ENCODE assay signal across 11 cellular contexts in genomic region chr18:76452357-76452756, GRCh38. TPM values are rescaled to one million over a fixed set of nuclear protein-coding genes. Genes with fewer than 3 reads are reported as not detected.
DNase-seq lines count a peak whose midpoint lies in the region; ATAC-seq and TF ChIP-seq lines count a peak whose summit lies in the region.
"Had no signal": no experiment of that assay in that cellular context is flagged by ENCODE, and none has a peak within 500 bp of the region (broad histone marks: within the 10 kb centered on the region; RNA-seq: fewer than 3 reads in every experiment).

No MANE protein-coding gene starts in this region.

- peaks cover 6% of the 10 kb centered on the region for H3K27me3 Mint-ChIP-seq in endodermal cell (ENCODE audit: insufficient read depth)
- H3K27me3 Mint-ChIP-seq in osteocyte (ENCODE audit: unreplicated experiment): no peaks in the 10 kb centered on the region

- H3K9me3 ChIP-seq in endodermal cell (ENCODE audit: control insufficient read depth, low read length): no peaks in the 10 kb centered on the region

- H3K9me3 Mint-ChIP-seq in endodermal cell (no peaks in the 10 kb centered on the region), osteocyte (ENCODE audit: unreplicated experiment) (no peaks in the 10 kb centered on the region)
- H3K9me3 Mint-ChIP-seq: IgD-negative memory B cell had no signal

- no peak overlapping the region for H3K27ac Mint-ChIP-seq in endodermal cell
- peak overlapping the region; percentile 97 for H3K27ac Mint-ChIP-seq in osteocyte (ENCODE audit: unreplicated experiment)
- H3K27ac Mint-ChIP-seq: IgD-negative memory B cell had no signal

- H3K4me1 ChIP-seq in endodermal cell (ENCODE audit: control insufficient read depth, insufficient read depth, low read length): peaks cover 35% of the 10 kb centered on the region

- H3K9ac ChIP-seq in endodermal cell (ENCODE audit: extremely low read depth, low read length, poor library complexity, severe bottlenecking): no peak overlapping the region

- intact Hi-C loops in posterior cingulate gyrus (cut with DNase I): no loop called here

- DNase-seq in H4 (ENCODE audit: low spot score): peak; percentile 43
- DNase-seq in NCI-H526 treated with DMSO at 0.1 percent for 48 hours (lab: John Stamatoyannopoulos, UW): peak; percentile 68
- DNase-seq in endodermal cell: peak; percentile 40
- DNase-seq in osteocyte (ENCODE audit: extremely low spot score, unreplicated experiment): no peak
- no peak for DNase-seq in posterior cingulate gyrus
- no peak for DNase-seq in nucleus accumbens (lab: John Stamatoyannopoulos, UW)
- DNase-seq: stimulated activated naive CD8-positive, alpha-beta T cell treated with anti-CD3 and anti-CD28 coated beads, Interleukin-15, Interleukin-2, amounts not matched to agents 100 U/mL and 50 U/mL, for 24 hours had no signal

- H3K36me3 Mint-ChIP-seq in endodermal cell (ENCODE audit: low read depth) (peaks cover 4% of the 10 kb centered on the region), osteocyte (ENCODE audit: unreplicated experiment) (no peaks in the 10 kb centered on the region)
- H3K36me3 Mint-ChIP-seq: IgD-negative memory B cell had no signal

- H3K4me3 Mint-ChIP-seq in endodermal cell (peak overlapping the region; percentile 44), osteocyte (ENCODE audit: unreplicated experiment) (peak overlapping the region; percentile 81)

- peak overlapping the region; percentile 82 for H3K27ac ChIP-seq in endodermal cell (ENCODE audit: low read depth, low read length)
- H3K27ac ChIP-seq: RWPE1 had no signal

- H3K4me1 Mint-ChIP-seq in endodermal cell (peaks cover 86% of the 10 kb centered on the region), osteocyte (ENCODE audit: unreplicated experiment) (peaks cover 54% of the 10 kb centered on the region)

- 34 to 57% methylated on average over 4 to 8 of the region's 8 CpGs for WGBS in endodermal cell (ENCODE audit: insufficient coverage in 1 of 2, insufficient read length in 1 of 2), 2 experiments

- H3K4me3 ChIP-seq in endodermal cell (ENCODE audit: low read length): peak overlapping the region; percentile 76

- no peak for ATAC-seq in HG02885 (IDR thresholded peaks at IDR 0.05; ENCODE audit: poor library complexity, unreplicated experiment)
- ATAC-seq in GM18858 (IDR thresholded peaks at IDR 0.05; ENCODE audit: unreplicated experiment): no peak
- ATAC-seq: stimulated activated naive CD8-positive, alpha-beta T cell treated with anti-CD3 and anti-CD28 coated beads, Interleukin-15, Interleukin-2, amounts not matched to agents 100 U/mL and 50 U/mL, for 24 hours had no signal

- H3K36me3 ChIP-seq in endodermal cell (ENCODE audit: control insufficient read depth, insufficient read depth, low read length): no peaks in the 10 kb centered on the region

- no peaks in the 10 kb centered on the region for H3K27me3 ChIP-seq in endodermal cell (ENCODE audit: control insufficient read depth, insufficient read depth, low read length, poor library complexity, severe bottlenecking)

- TF ChIP-seq CTCF in endodermal cell (conservative IDR thresholded peaks at IDR 0.05) (no peak), osteocyte (IDR thresholded peaks at IDR 0.05) (no peak)

RNA-seq across cellular contexts. Expression of gene ZNF516, which starts 42.7 kb away (rescaled TPM):
- 7.0 and 7.4 TPM in 2 replicates for total RNA-seq in H4 (2014; rRNA removed; shearing (Covaris generic))
- 10 to 100 TPM; 60.2 to 77.9 TPM for total RNA-seq in endodermal cell
- 61.3 TPM for polyA plus RNA-seq in endodermal cell (2013, experiment 1 of 2)
- polyA plus RNA-seq in endodermal cell (2013, experiment 2 of 2): 59.9 TPM
- 36.3 and 39.3 TPM in 2 replicates for total RNA-seq in osteocyte

Comparison
In these comparisons a context has a peak if more than half of its experiments do, and no peak if none do; other contexts are left out.
1. DNase-seq: peak in H4 (single experiment), NCI-H526 treated with DMSO at 0.1 percent for 48 hours (single experiment) and endodermal cell (single experiment); none in osteocyte (single experiment), posterior cingulate gyrus (0 of 10) and nucleus accumbens (0 of 56).